Comparison of ENCODE assay signal across 16 cellular contexts in genomic region chr3:119357190-119357589, GRCh38.
A peak's percentile ranks its signal among the peaks of the same experiment; 100 is the strongest.
DNase-seq lines count a peak whose midpoint lies in the region; ATAC-seq, FAIRE-seq and TF ChIP-seq lines count a peak whose summit lies in the region.
"Had no signal": no experiment of that assay in that cellular context is flagged by ENCODE, and none has a peak within 500 bp of the region (broad histone marks: within the 10 kb centered on the region; RNA-seq: fewer than 3 reads in every experiment).

No MANE protein-coding gene starts in this region.

- peak overlapping the region; percentile 66 for H3K4me3 Mint-ChIP-seq in memory B cell
- H3K4me3 Mint-ChIP-seq: activated T-cell treated with anti-CD3 and anti-CD28 coated beads, Interleukin-2, amount 50 U/mL, for 4 hours had no signal

- POLR2A ChIA-PET in endothelial cell of umbilical vein (lab: Charles Lee), result no interaction called here
- POLR2A ChIA-PET in RWPE1 (lab: Yijun Ruan, JAX; ENCODE audit: low non-redundant PET), result no interaction called here

- ATAC-seq in memory B cell (ENCODE audit: low read depth), result no peak
- ATAC-seq in HG03045 (IDR thresholded peaks at IDR 0.05; ENCODE audit: unreplicated experiment), result no peak
- ATAC-seq in left lobe of liver, result no peak
- ATAC-seq: activated T-cell treated with anti-CD3 and anti-CD28 coated beads, Interleukin-2, amount 50 U/mL, for 4 hours had no signal

- CTCF ChIA-PET in endothelial cell of umbilical vein (lab: Charles Lee), result interaction anchor here (1.0 to 1.1 kb wide), 2 partner anchors 11 to 82 kb away, joined by 3 to 4 read pairs; no protein-coding TSS in a partner anchor
- CTCF ChIA-PET in RWPE1 (lab: Yijun Ruan, JAX), result no interaction called here

- BruUV-seq in endothelial cell of umbilical vein (replicated peaks; lab: Mats Ljungman, UMichigan), result no TSS peak

- H3K79me2 ChIP-seq in ACC112 (ENCODE audit: control insufficient read depth, insufficient read depth, low read length, unreplicated experiment), result peaks cover 4% of the 10 kb centered on the region
- peaks cover 48% of the 10 kb centered on the region for H3K79me2 ChIP-seq in endothelial cell of umbilical vein (ENCODE audit: control insufficient read depth, insufficient read depth, low read length)

- dilution Hi-C loops in endothelial cell of umbilical vein (cut with MboI; ENCODE audit: extremely low pct_ligation_motif_present, low sequenced_read_pairs), result no loop called here

- H3K36me3 ChIP-seq in ACC112 (ENCODE audit: insufficient read depth, low read length), result no peaks in the 10 kb centered on the region
- no peaks in the 10 kb centered on the region for H3K36me3 ChIP-seq in endothelial cell of umbilical vein (ENCODE audit: control insufficient read depth in 2 of 2, extremely low read depth in 1 of 2, insufficient read depth in 2 of 2, low read length in 2 of 2)

- H3K9me3 ChIP-seq in endothelial cell of umbilical vein (replicated peaks; ENCODE audit: control insufficient read depth, insufficient read depth, low read length), result no peaks in the 10 kb centered on the region
- H3K9me3 ChIP-seq: SK-N-SH had no signal

- DNase-seq in OCI-M1 (lab: John Stamatoyannopoulos, UW), result peak; percentile 48
- DNase-seq in endothelial cell of umbilical vein (ENCODE audit: low read depth, low spot score), result no peak
- no peak for DNase-seq in memory B cell (ENCODE audit: low spot score in 2 of 2)
- DNase-seq in RWPE1 (ENCODE audit: low spot score), result no peak
- no peak for DNase-seq in DMS153 treated with DMSO at 0.1 percent for 48 hours (lab: John Stamatoyannopoulos, UW; ENCODE audit: unreplicated experiment)
- DNase-seq in left lobe of liver (ENCODE audit: low spot score), result no peak
- DNase-seq: activated CD4-positive, CD25-positive, alpha-beta regulatory T cell treated with anti-CD3 and anti-CD28 coated beads, Interleukin-2, amount 50 U/mL, for 72 hours; activated T-cell treated with anti-CD3 and anti-CD28 coated beads, Interleukin-2, amount 50 U/mL, for 4 hours; anterior cingulate cortex; NCI-H1436; NCI-H774; SK-N-SH had no signal

- H3K4me1 Mint-ChIP-seq in memory B cell, result peaks cover 28% of the 10 kb centered on the region

- no peaks in the 10 kb centered on the region for H3K27me3 Mint-ChIP-seq in memory B cell

- H3K9me3 Mint-ChIP-seq in memory B cell, result no peaks in the 10 kb centered on the region
- H3K9me3 Mint-ChIP-seq: activated T-cell treated with anti-CD3 and anti-CD28 coated beads, Interleukin-2, amount 50 U/mL, for 4 hours had no signal

- peak overlapping the region; percentile 78 for H3K27ac Mint-ChIP-seq in memory B cell

- no peak overlapping the region for H3K4me2 ChIP-seq in endothelial cell of umbilical vein (ENCODE audit: insufficient read depth, low read length)
- H3K4me2 ChIP-seq: SK-N-SH had no signal

- H3K27me3 ChIP-seq in ACC112 (ENCODE audit: insufficient read depth, low read length) (no peaks in the 10 kb centered on the region), endothelial cell of umbilical vein (ENCODE audit: control insufficient read depth in 2 of 2, insufficient read depth in 2 of 2, low read length in 2 of 2) (no peaks in the 10 kb centered on the region)

- H3K4me3 ChIP-seq in ACC112 (ENCODE audit: low read depth, low read length) (peak overlapping the region; percentile 58), endothelial cell of umbilical vein (replicated peaks in 1 of 3; ENCODE audit: insufficient read depth in 1 of 3, low read depth in 1 of 3, low read length in 3 of 3) (no peak overlapping the region)
- H3K4me3 ChIP-seq: skin epidermis had no signal

- no peak for TF ChIP-seq POLR2A in endothelial cell of umbilical vein (IDR thresholded peaks at IDR 0.05; ENCODE audit: low read depth, low read length)

- intact Hi-C loops in endothelial cell of umbilical vein (cut with micrococcal nuclease), result no loop called here

- H3K9ac ChIP-seq in endothelial cell of umbilical vein (replicated peaks; ENCODE audit: extremely low read depth, insufficient read depth, low read length), result no peak overlapping the region
- H3K9ac ChIP-seq: SK-N-SH had no signal

- H3K36me3 Mint-ChIP-seq in memory B cell, result no peaks in the 10 kb centered on the region

- peak; percentile 31 for FAIRE-seq in endothelial cell of umbilical vein (lab: Jason Lieb, UNC)

- TF ChIP-seq CTCF in endothelial cell of umbilical vein (IDR thresholded peaks at IDR 0.05; ENCODE audit: extremely low read depth in 1 of 2, insufficient read depth in 1 of 2, low read depth in 1 of 2, low read length in 2 of 2) (no peak), RWPE1 (conservative IDR thresholded peaks at IDR 0.05; ENCODE audit: low read depth) (no peak)

- H2AFZ ChIP-seq in ACC112 (ENCODE audit: low read length, unreplicated experiment) (peak overlapping the region; percentile 63), endothelial cell of umbilical vein (ENCODE audit: low read depth, low read length) (no peak overlapping the region)

- H3K9me1 ChIP-seq in endothelial cell of umbilical vein (replicated peaks; ENCODE audit: control insufficient read depth, extremely low read depth, insufficient read depth, low read length), result no peaks in the 10 kb centered on the region

- H3K27ac ChIP-seq in ACC112 (ENCODE audit: low read depth, low read length) (no peak overlapping the region; the same call in 1 of the 2 replicates), endothelial cell of umbilical vein (ENCODE audit: insufficient read depth, low read depth, low read length) (no peak overlapping the region), RWPE1 (no peak overlapping the region)
- H3K27ac ChIP-seq: epithelial cell of prostate, skin epidermis had no signal

- H4K20me1 ChIP-seq in endothelial cell of umbilical vein (replicated peaks; ENCODE audit: control insufficient read depth, extremely low read depth, insufficient read depth, low read length), result no peaks in the 10 kb centered on the region

- H3K4me1 ChIP-seq in ACC112 (ENCODE audit: control insufficient read depth, insufficient read depth, low read length, unreplicated experiment) (peaks cover 20% of the 10 kb centered on the region), endothelial cell of umbilical vein (ENCODE audit: control insufficient read depth, extremely low read depth, insufficient read depth, low read length) (peaks cover 18% of the 10 kb centered on the region)

TF ChIP-seq in endothelial cell of umbilical vein, 7 proteins besides CTCF, POLR2A, EP300 and RAD21:
- TF ChIP-seq FOS (IDR thresholded peaks at IDR 0.05; ENCODE audit: borderline replicate concordance, insufficient read depth, low read length), result no peak
- TF ChIP-seq JUN (IDR thresholded peaks at IDR 0.05; ENCODE audit: borderline replicate concordance, insufficient read depth, insufficient read length, low read depth), result no peak
- no peak for TF ChIP-seq POLR2AphosphoS5 (IDR thresholded peaks at IDR 0.05; ENCODE audit: insufficient read depth, low read depth, low read length)
- TF ChIP-seq MAX (IDR thresholded peaks at IDR 0.05; ENCODE audit: insufficient read depth, insufficient read length), result no peak
- TF ChIP-seq MYC (IDR thresholded peaks at IDR 0.05; ENCODE audit: low read depth, low read length), result no peak
- no peak for TF ChIP-seq EZH2 (IDR thresholded peaks at IDR 0.05; ENCODE audit: borderline replicate concordance, low read depth, low read length, severe bottlenecking)
- TF ChIP-seq GATA2 (IDR thresholded peaks at IDR 0.05; ENCODE audit: insufficient read depth, insufficient read length, low read depth, low read length), result no peak
